10 cellular contexts compared by ENCODE assay signal in the genomic region with DNA sequence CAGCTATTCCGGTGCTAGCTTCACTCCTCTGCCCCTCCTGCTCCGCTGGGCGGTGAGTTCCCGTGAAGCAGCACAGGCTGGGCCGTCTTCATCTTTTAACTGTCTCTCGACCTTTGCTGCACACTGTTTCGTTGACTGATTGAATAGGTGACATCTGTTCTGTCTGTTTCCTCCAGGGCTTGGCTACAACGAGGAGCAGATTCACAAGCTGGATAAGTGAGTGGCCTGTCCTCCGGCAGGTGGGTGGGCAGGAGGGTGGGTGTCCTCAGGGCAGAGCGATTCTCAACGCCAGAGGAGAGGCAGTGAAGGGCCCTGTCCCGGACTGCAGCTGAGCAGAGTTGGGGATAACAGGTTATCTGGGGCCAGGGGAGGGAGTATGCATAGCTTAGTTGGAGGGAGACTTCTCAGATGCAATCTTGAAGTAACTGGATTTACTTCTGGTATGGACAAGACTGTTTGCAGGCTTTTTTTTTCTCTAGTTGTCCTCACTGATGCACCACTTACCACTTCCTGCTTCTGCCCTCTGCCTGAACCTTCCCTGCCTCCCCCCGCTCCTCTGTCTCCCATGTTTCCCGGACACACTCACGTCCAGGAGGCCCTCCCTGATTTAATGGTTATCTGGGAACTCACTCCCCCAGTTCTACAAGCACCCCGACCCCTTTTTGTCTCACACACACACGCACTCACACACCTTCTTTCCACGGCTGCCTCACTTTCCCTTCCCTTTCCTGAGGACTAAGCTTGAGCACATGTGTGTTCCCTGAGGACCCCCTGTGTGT. TPM values are rescaled to one million over a fixed set of nuclear protein-coding genes. Genes with fewer than 3 reads are reported as not detected.
DNase-seq lines count a peak whose midpoint lies in the region; ATAC-seq and TF ChIP-seq lines count a peak whose summit lies in the region.
"Had no signal": no experiment of that assay in that cellular context is flagged by ENCODE, and none has a peak within 500 bp of the region (broad histone marks: within the 10 kb centered on the region; RNA-seq: fewer than 3 reads in every experiment).

No MANE protein-coding gene starts in this region.

- intact Hi-C loops in CD4-positive, alpha-beta memory T cell (cut with micrococcal nuclease) = loop anchor here (1.0 kb wide), 1 partner anchor 99 kb away; no protein-coding TSS in a partner anchor
- intact Hi-C loops in activated CD4-positive, alpha-beta memory T cell treated with anti-CD3 and anti-CD28 coated beads for 36 hours (cut with micrococcal nuclease) = loop anchor here (1.0 kb wide), 2 partner anchors 92 to 173 kb away; no protein-coding TSS in a partner anchor

- peaks cover 0 to 6% (median 0%) of the 10 kb centered on the region in 4 donors for H3K4me1 Mint-ChIP-seq in CD4-positive, alpha-beta memory T cell
- H3K4me1 Mint-ChIP-seq in activated CD4-positive, alpha-beta memory T cell treated with anti-CD3 and anti-CD28 coated beads for 36 hours (ENCODE audit: low read depth) = peaks cover under 1% of the 10 kb centered on the region

- H4K20me1 ChIP-seq in smooth muscle cell (ENCODE audit: low read depth) = no peaks in the 10 kb centered on the region

- no peaks in the 10 kb centered on the region for H3K79me2 ChIP-seq in smooth muscle cell (ENCODE audit: low read depth)

- POLR2A ChIA-PET in CD4-positive, alpha-beta memory T cell (lab: Charles Lee; ENCODE audit: partially characterized antibody) = interaction anchor here (0.6 to 1.2 kb wide), 3 partner anchors 93 to 174 kb away, joined by 3 to 5 read pairs (median 3); no protein-coding TSS in a partner anchor
- POLR2A ChIA-PET in activated CD4-positive, alpha-beta memory T cell treated with anti-CD3 and anti-CD28 coated beads for 36 hours (lab: Charles Lee) = no interaction called here

- H3K36me3 ChIP-seq in CD4-positive, alpha-beta memory T cell (ENCODE audit: insufficient read depth, low read length) = peaks cover 76% of the 10 kb centered on the region
- H3K36me3 ChIP-seq in smooth muscle cell (ENCODE audit: low read depth) = no peaks in the 10 kb centered on the region
- no peaks in the 10 kb centered on the region for H3K36me3 ChIP-seq in MG63

- H3K9me3 ChIP-seq in CD4-positive, alpha-beta memory T cell (ENCODE audit: control insufficient read depth in 1 of 2, low read length in 2 of 2) = no peaks in the 10 kb centered on the region
- H3K9me3 ChIP-seq in smooth muscle cell (replicated peaks; ENCODE audit: low read depth) (no peaks in the 10 kb centered on the region), MG63 (no peaks in the 10 kb centered on the region)
- H3K9me3 ChIP-seq: mucosa of descending colon had no signal

- H2AFZ ChIP-seq in smooth muscle cell (ENCODE audit: low read depth) = no peak overlapping the region

- CTCF ChIA-PET in CD4-positive, alpha-beta memory T cell (lab: Charles Lee; ENCODE audit: partially characterized antibody) = interaction anchor here (0.7 to 4.5 kb wide), 21 partner anchors 11 to 177 kb away, joined by 3 to 34 read pairs (median 5); a partner anchor contains a TSS
- CTCF ChIA-PET in activated CD4-positive, alpha-beta memory T cell treated with anti-CD3 and anti-CD28 coated beads for 36 hours (lab: Charles Lee) = interaction anchor here (0.6 to 6.6 kb wide), 52 partner anchors 9 to 491 kb away, joined by 3 to 123 read pairs (median 5); a partner anchor contains a TSS

- no peaks in the 10 kb centered on the region for H3F3A ChIP-seq in smooth muscle cell (ENCODE audit: low read depth)

- no peak for DNase-seq in CD4-positive, alpha-beta memory T cell
- peak; percentile 80 for DNase-seq in HT1080 (ENCODE audit: low read depth)
- no peak for DNase-seq in activated CD4-positive, alpha-beta memory T cell treated with anti-CD3 and anti-CD28 coated beads for 36 hours
- peak; percentile 45 for DNase-seq in left kidney (ENCODE audit: low read depth, low spot score)
- no peak for DNase-seq in smooth muscle cell (lab: John Stamatoyannopoulos, UW; ENCODE audit: unreplicated experiment)
- DNase-seq in MG63 = no peak

- no peak overlapping the region for H3K4me2 ChIP-seq in smooth muscle cell

- no peak overlapping the region for H3K9ac ChIP-seq in smooth muscle cell (ENCODE audit: low read depth)

- no peak overlapping the region for H3K27ac ChIP-seq in CD4-positive, alpha-beta memory T cell (ENCODE audit: low read depth, low read length)
- H3K27ac ChIP-seq in smooth muscle cell (ENCODE audit: low read depth) = no peak overlapping the region

- H3K4me3 Mint-ChIP-seq in CD4-positive, alpha-beta memory T cell = no peak overlapping the region
- H3K4me3 Mint-ChIP-seq in activated CD4-positive, alpha-beta memory T cell treated with anti-CD3 and anti-CD28 coated beads for 36 hours = no peak overlapping the region
- H3K4me3 Mint-ChIP-seq: activated T-cell treated with anti-CD3 and anti-CD28 coated beads, Interleukin-2, amount 50 U/mL, for 4 hours had no signal

- H3K9me3 Mint-ChIP-seq in CD4-positive, alpha-beta memory T cell = no peaks in the 10 kb centered on the region
- H3K9me3 Mint-ChIP-seq in activated CD4-positive, alpha-beta memory T cell treated with anti-CD3 and anti-CD28 coated beads for 36 hours = no peaks in the 10 kb centered on the region
- H3K9me3 Mint-ChIP-seq: activated T-cell treated with anti-CD3 and anti-CD28 coated beads, Interleukin-2, amount 50 U/mL, for 4 hours had no signal

- ATAC-seq in GM18861 (IDR thresholded peaks at IDR 0.05; ENCODE audit: unreplicated experiment) = no peak
- no peak for ATAC-seq in HG02981 (IDR thresholded peaks at IDR 0.05; ENCODE audit: unreplicated experiment)

- H3K36me3 Mint-ChIP-seq in CD4-positive, alpha-beta memory T cell = peaks cover 44 to 81% of the 10 kb centered on the region in 2 donors
- H3K36me3 Mint-ChIP-seq in activated CD4-positive, alpha-beta memory T cell treated with anti-CD3 and anti-CD28 coated beads for 36 hours = peaks cover 11% of the 10 kb centered on the region

- WGBS in smooth muscle cell (ENCODE audit: low lambda C conversion rate) = 87% methylated on average over 18 of the region's 18 CpGs

- peaks cover 5% of the 10 kb centered on the region for H3K4me1 ChIP-seq in CD4-positive, alpha-beta memory T cell (ENCODE audit: insufficient read depth, low read length)
- H3K4me1 ChIP-seq in smooth muscle cell (ENCODE audit: low read depth) = no peaks in the 10 kb centered on the region

- H3K27ac Mint-ChIP-seq in CD4-positive, alpha-beta memory T cell = peak overlapping the region; percentile 22 to 84 (median 76)
- peak overlapping the region; percentile 36 for H3K27ac Mint-ChIP-seq in activated CD4-positive, alpha-beta memory T cell treated with anti-CD3 and anti-CD28 coated beads for 36 hours

- H3K4me3 ChIP-seq in CD4-positive, alpha-beta memory T cell (ENCODE audit: low read length in 2 of 2) = no peak overlapping the region
- no peak overlapping the region for H3K4me3 ChIP-seq in smooth muscle cell
- H3K4me3 ChIP-seq in MG63 = no peak overlapping the region
- H3K4me3 ChIP-seq: mucosa of descending colon had no signal

- no peaks in the 10 kb centered on the region for H3K27me3 ChIP-seq in CD4-positive, alpha-beta memory T cell (ENCODE audit: insufficient read depth, low read length)
- H3K27me3 ChIP-seq in smooth muscle cell (ENCODE audit: low read depth) (no peaks in the 10 kb centered on the region), MG63 (no peaks in the 10 kb centered on the region)

- TF ChIP-seq CTCF in smooth muscle cell (IDR thresholded peaks at IDR 0.05; ENCODE audit: borderline replicate concordance, insufficient read depth, poor library complexity, severe bottlenecking) = no peak

- no peaks in the 10 kb centered on the region for H3K27me3 Mint-ChIP-seq in CD4-positive, alpha-beta memory T cell
- H3K27me3 Mint-ChIP-seq in activated CD4-positive, alpha-beta memory T cell treated with anti-CD3 and anti-CD28 coated beads for 36 hours = no peaks in the 10 kb centered on the region

RNA-seq across cellular contexts. Expression of a gene that starts 16.5 kb away (rescaled TPM):
- total RNA-seq in CD4-positive, alpha-beta memory T cell = 100 to 1,000 TPM; 186 to 190 TPM
- 100 to 1,000 TPM; 249 to 298 TPM for polyA plus RNA-seq in CD4-positive, alpha-beta memory T cell
- 8.5 and 9.0 TPM in 2 replicates for total RNA-seq in HT1080 (2014; rRNA removed; shearing (Covaris generic))
- 4.8 and 5.2 TPM in 2 replicates for polyA plus RNA-seq in HT1080 (2015; cell fraction: cytosol; rRNA removed)
- polyA plus RNA-seq in HT1080 (2015; cell fraction: nucleus; rRNA removed) = 2.9 and 4.3 TPM in 2 replicates
- total RNA-seq in activated CD4-positive, alpha-beta memory T cell treated with anti-CD3 and anti-CD28 coated beads for 36 hours = 100 to 1,000 TPM; 203 TPM
- 1.3 and 2.6 TPM in 2 replicates for total RNA-seq in smooth muscle cell
- polyA plus RNA-seq in smooth muscle cell = 1.6 and 3.3 TPM in 2 replicates
- total RNA-seq in MG63 (2014; rRNA removed; shearing (Covaris generic); ENCODE audit: low replicate concordance) = 0.12 and 1.3 TPM in 2 replicates

RNA-seq across cellular contexts. Expression of a gene that starts 20.6 kb away (rescaled TPM):
- total RNA-seq in CD4-positive, alpha-beta memory T cell = 10 to 100 TPM; 81.8 to 92.3 TPM
- polyA plus RNA-seq in CD4-positive, alpha-beta memory T cell = 10 to 100 TPM; 46.8 to 56.3 TPM
- total RNA-seq in HT1080 (2014; rRNA removed; shearing (Covaris generic)) = 13.8 and 14.3 TPM in 2 replicates
- 8.4 and 8.7 TPM in 2 replicates for polyA plus RNA-seq in HT1080 (2015; cell fraction: cytosol; rRNA removed)
- 16.1 and 18.6 TPM in 2 replicates for polyA plus RNA-seq in HT1080 (2015; cell fraction: nucleus; rRNA removed)
- total RNA-seq in activated CD4-positive, alpha-beta memory T cell treated with anti-CD3 and anti-CD28 coated beads for 36 hours = 10 to 100 TPM; 18.4 to 19.4 TPM
- 4.0 and 6.2 TPM in 2 replicates for total RNA-seq in smooth muscle cell
- polyA plus RNA-seq in smooth muscle cell = 8.5 and 9.7 TPM in 2 replicates
- total RNA-seq in MG63 (2014; rRNA removed; shearing (Covaris generic); ENCODE audit: low replicate concordance) = 5.5 and 12.9 TPM in 2 replicates

Comparison
In these comparisons a context has a peak if more than half of its experiments do, and no peak if none do; other contexts are left out.
1. DNase-seq: peak in HT1080 (single experiment) and left kidney (single experiment); none in CD4-positive, alpha-beta memory T cell (0 of 5), activated CD4-positive, alpha-beta memory T cell treated with anti-CD3 and anti-CD28 coated beads for 36 hours (single experiment), smooth muscle cell (single experiment) and MG63 (single experiment).
2. RNA of a gene that starts 16.5 kb away (total RNA-seq): 203 TPM in activated CD4-positive, alpha-beta memory T cell treated with anti-CD3 and anti-CD28 coated beads for 36 hours and 186 to 190 TPM in CD4-positive, alpha-beta memory T cell; 8.5 to 9.0 TPM in HT1080, 1.3 to 2.6 TPM in smooth muscle cell and 0.12 to 1.3 TPM in MG63; every median in the first group is over 10 times any median in the second.